1 cellular context compared by ENCODE assay signal in the genomic region with DNA sequence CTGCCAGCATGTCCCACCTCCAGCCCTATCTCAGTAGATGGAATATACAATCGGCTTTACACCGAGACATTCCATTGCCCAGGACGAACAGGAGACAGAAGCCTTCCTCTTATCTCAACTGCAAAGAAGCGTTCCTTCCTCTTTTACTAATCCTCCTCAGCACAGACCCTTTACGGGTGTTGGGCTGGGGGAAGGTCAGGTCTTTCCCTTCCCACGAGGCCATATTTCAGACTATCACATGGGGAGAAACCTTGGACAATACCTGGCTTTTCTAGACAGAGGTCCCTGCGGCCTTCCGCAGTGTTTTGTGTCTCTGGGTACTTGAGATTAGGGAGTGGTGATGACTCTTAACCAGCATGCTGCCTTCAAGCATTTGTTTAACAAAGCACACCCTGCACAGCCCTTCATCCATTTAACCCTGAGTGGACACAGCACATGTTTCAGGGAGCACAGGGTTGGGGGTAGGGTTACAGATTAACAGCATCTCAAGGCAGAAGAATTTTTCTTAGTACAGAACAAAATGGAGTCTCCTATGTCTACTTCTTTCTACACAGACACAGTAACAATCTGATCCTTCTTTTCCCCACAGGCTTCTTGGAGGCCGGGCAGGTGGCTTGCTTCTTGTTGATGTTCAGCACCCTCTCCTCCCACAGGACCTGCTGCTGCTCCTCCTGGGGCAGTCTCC.
TF ChIP-seq lines count a peak whose summit lies in the region.
"Not testable (repeated sequence)": the region's sequence is repeated elsewhere in the genome, so short reads cannot be mapped to it uniquely, and the experiment has no call there.

No MANE protein-coding gene starts in this region.

TF ChIP-seq in K562, 482 proteins besides CTCF, POLR2A, EP300 and RAD21 (continued from another document and continues in another):
- TF ChIP-seq HOMEZ (CRISPR knock-in tag; IDR thresholded peaks at IDR 0.05), result 0 out of 2 replicates have a peak, but pooled peaks have one; percentile 26
- TF ChIP-seq PYGO2 (tag; IDR thresholded peaks at IDR 0.05), result peak; percentile 75; the same call in 1 of the 2 replicates
- TF ChIP-seq TEAD4 (IDR thresholded peaks at IDR 0.05; ENCODE audit: low read length), result peak; percentile 83
- TF ChIP-seq TEAD4 (CRISPR knock-in tag; IDR thresholded peaks at IDR 0.05; ENCODE audit: borderline replicate concordance), result not testable (repeated sequence)
- TF ChIP-seq L3MBTL2 (IDR thresholded peaks at IDR 0.05), result peak; percentile 80
- 0 out of 2 replicates have a peak, but pooled peaks have one; percentile 82 for TF ChIP-seq HSF4 (CRISPR knock-in tag; IDR thresholded peaks at IDR 0.05; ENCODE audit: borderline replicate concordance)
- TF ChIP-seq ZBTB17 (CRISPR knock-in tag; IDR thresholded peaks at IDR 0.05), result peak; percentile 90
- TF ChIP-seq RAD51 (IDR thresholded peaks at IDR 0.05; ENCODE audit: borderline replicate concordance, low read depth), result 0 out of 2 replicates have a peak, but pooled peaks have one; percentile 15
- peak; percentile 82 for TF ChIP-seq ZNF668 (CRISPR knock-in tag; IDR thresholded peaks at IDR 0.05)
- peak; percentile 43; the same call in 1 of the 2 replicates for TF ChIP-seq ESRRA (IDR thresholded peaks at IDR 0.05; ENCODE audit: borderline replicate concordance, low read depth)
- TF ChIP-seq ZNF197 (CRISPR knock-in tag; IDR thresholded peaks at IDR 0.05; ENCODE audit: low read depth), result peak; percentile 79; the same call in 1 of the 2 replicates
- peak; percentile 82; the same call in 1 of the 2 replicates for TF ChIP-seq ZNF76 (CRISPR knock-in tag; IDR thresholded peaks at IDR 0.05; ENCODE audit: borderline replicate concordance)
- TF ChIP-seq MTA3 (IDR thresholded peaks at IDR 0.05; ENCODE audit: borderline replicate concordance), result peak; percentile 54; the same call in 1 of the 2 replicates
- peak; percentile 76 for TF ChIP-seq GTF2A2 (tag; IDR thresholded peaks at IDR 0.05)
- peak; percentile 41; the same call in 1 of the 2 replicates for TF ChIP-seq ZNF324 (CRISPR knock-in tag; IDR thresholded peaks at IDR 0.05)
- peak; percentile 93 for TF ChIP-seq CBFA2T3 (IDR thresholded peaks at IDR 0.05)
- 0 out of 2 replicates have a peak, but pooled peaks have one; percentile 14 for TF ChIP-seq CEBPB (tag; IDR thresholded peaks at IDR 0.05)
- TF ChIP-seq, protein P1, sequence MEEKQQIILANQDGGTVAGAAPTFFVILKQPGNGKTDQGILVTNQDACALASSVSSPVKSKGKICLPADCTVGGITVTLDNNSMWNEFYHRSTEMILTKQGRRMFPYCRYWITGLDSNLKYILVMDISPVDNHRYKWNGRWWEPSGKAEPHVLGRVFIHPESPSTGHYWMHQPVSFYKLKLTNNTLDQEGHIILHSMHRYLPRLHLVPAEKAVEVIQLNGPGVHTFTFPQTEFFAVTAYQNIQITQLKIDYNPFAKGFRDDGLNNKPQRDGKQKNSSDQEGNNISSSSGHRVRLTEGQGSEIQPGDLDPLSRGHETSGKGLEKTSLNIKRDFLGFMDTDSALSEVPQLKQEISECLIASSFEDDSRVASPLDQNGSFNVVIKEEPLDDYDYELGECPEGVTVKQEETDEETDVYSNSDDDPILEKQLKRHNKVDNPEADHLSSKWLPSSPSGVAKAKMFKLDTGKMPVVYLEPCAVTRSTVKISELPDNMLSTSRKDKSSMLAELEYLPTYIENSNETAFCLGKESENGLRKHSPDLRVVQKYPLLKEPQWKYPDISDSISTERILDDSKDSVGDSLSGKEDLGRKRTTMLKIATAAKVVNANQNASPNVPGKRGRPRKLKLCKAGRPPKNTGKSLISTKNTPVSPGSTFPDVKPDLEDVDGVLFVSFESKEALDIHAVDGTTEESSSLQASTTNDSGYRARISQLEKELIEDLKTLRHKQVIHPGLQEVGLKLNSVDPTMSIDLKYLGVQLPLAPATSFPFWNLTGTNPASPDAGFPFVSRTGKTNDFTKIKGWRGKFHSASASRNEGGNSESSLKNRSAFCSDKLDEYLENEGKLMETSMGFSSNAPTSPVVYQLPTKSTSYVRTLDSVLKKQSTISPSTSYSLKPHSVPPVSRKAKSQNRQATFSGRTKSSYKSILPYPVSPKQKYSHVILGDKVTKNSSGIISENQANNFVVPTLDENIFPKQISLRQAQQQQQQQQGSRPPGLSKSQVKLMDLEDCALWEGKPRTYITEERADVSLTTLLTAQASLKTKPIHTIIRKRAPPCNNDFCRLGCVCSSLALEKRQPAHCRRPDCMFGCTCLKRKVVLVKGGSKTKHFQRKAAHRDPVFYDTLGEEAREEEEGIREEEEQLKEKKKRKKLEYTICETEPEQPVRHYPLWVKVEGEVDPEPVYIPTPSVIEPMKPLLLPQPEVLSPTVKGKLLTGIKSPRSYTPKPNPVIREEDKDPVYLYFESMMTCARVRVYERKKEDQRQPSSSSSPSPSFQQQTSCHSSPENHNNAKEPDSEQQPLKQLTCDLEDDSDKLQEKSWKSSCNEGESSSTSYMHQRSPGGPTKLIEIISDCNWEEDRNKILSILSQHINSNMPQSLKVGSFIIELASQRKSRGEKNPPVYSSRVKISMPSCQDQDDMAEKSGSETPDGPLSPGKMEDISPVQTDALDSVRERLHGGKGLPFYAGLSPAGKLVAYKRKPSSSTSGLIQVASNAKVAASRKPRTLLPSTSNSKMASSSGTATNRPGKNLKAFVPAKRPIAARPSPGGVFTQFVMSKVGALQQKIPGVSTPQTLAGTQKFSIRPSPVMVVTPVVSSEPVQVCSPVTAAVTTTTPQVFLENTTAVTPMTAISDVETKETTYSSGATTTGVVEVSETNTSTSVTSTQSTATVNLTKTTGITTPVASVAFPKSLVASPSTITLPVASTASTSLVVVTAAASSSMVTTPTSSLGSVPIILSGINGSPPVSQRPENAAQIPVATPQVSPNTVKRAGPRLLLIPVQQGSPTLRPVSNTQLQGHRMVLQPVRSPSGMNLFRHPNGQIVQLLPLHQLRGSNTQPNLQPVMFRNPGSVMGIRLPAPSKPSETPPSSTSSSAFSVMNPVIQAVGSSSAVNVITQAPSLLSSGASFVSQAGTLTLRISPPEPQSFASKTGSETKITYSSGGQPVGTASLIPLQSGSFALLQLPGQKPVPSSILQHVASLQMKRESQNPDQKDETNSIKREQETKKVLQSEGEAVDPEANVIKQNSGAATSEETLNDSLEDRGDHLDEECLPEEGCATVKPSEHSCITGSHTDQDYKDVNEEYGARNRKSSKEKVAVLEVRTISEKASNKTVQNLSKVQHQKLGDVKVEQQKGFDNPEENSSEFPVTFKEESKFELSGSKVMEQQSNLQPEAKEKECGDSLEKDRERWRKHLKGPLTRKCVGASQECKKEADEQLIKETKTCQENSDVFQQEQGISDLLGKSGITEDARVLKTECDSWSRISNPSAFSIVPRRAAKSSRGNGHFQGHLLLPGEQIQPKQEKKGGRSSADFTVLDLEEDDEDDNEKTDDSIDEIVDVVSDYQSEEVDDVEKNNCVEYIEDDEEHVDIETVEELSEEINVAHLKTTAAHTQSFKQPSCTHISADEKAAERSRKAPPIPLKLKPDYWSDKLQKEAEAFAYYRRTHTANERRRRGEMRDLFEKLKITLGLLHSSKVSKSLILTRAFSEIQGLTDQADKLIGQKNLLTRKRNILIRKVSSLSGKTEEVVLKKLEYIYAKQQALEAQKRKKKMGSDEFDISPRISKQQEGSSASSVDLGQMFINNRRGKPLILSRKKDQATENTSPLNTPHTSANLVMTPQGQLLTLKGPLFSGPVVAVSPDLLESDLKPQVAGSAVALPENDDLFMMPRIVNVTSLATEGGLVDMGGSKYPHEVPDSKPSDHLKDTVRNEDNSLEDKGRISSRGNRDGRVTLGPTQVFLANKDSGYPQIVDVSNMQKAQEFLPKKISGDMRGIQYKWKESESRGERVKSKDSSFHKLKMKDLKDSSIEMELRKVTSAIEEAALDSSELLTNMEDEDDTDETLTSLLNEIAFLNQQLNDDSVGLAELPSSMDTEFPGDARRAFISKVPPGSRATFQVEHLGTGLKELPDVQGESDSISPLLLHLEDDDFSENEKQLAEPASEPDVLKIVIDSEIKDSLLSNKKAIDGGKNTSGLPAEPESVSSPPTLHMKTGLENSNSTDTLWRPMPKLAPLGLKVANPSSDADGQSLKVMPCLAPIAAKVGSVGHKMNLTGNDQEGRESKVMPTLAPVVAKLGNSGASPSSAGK (IDR thresholded peaks at IDR 0.05), result peak; percentile 74
- TF ChIP-seq GATA2 (CRISPR knock-in tag; IDR thresholded peaks at IDR 0.05), result peak; percentile 82
- peak; percentile 96 for TF ChIP-seq ZEB2 (IDR thresholded peaks at IDR 0.05)
- peak; percentile 69 for TF ChIP-seq TEAD2 (tag; IDR thresholded peaks at IDR 0.05)
- TF ChIP-seq TBL1XR1 (IDR thresholded peaks at IDR 0.05; ENCODE audit: low read length in 2 of 2), result peak in 1 of 2 experiments; percentile 75; a peak in 2 of 4 replicates
- TF ChIP-seq SMARCA4 (IDR thresholded peaks at IDR 0.05), result peak; percentile 89
- TF ChIP-seq HDAC3 (IDR thresholded peaks at IDR 0.05; ENCODE audit: borderline replicate concordance, partially characterized antibody), result peak; percentile 82
- TF ChIP-seq, protein P2, sequence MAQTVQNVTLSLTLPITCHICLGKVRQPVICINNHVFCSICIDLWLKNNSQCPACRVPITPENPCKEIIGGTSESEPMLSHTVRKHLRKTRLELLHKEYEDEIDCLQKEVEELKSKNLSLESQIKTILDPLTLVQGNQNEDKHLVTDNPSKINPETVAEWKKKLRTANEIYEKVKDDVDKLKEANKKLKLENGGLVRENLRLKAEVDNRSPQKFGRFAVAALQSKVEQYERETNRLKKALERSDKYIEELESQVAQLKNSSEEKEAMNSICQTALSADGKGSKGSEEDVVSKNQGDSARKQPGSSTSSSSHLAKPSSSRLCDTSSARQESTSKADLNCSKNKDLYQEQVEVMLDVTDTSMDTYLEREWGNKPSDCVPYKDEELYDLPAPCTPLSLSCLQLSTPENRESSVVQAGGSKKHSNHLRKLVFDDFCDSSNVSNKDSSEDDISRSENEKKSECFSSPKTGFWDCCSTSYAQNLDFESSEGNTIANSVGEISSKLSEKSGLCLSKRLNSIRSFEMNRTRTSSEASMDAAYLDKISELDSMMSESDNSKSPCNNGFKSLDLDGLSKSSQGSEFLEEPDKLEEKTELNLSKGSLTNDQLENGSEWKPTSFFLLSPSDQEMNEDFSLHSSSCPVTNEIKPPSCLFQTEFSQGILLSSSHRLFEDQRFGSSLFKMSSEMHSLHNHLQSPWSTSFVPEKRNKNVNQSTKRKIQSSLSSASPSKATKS (CRISPR knock-in tag; IDR thresholded peaks at IDR 0.05), result peak; percentile 15; the same call in 1 of the 2 replicates
- peak; percentile 49 to 72; a peak in 2 of 4 replicates for TF ChIP-seq TEAD1 (CRISPR knock-in tag; IDR thresholded peaks at IDR 0.05)
- peak; percentile 87 for TF ChIP-seq MEF2D (tag; conservative IDR thresholded peaks at IDR 0.05; ENCODE audit: low read depth)
- TF ChIP-seq, protein P3, sequence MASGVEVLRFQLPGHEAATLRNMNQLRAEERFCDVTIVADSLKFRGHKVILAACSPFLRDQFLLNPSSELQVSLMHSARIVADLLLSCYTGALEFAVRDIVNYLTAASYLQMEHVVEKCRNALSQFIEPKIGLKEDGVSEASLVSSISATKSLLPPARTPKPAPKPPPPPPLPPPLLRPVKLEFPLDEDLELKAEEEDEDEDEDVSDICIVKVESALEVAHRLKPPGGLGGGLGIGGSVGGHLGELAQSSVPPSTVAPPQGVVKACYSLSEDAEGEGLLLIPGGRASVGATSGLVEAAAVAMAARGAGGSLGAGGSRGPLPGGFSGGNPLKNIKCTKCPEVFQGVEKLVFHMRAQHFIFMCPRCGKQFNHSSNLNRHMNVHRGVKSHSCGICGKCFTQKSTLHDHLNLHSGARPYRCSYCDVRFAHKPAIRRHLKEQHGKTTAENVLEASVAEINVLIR (CRISPR knock-in tag; IDR thresholded peaks at IDR 0.05), result peak; percentile 44; the same call in 1 of the 2 replicates
- peak; percentile 63 for TF ChIP-seq ZFX (CRISPR knock-in tag; IDR thresholded peaks at IDR 0.05)
- TF ChIP-seq KLF6 (CRISPR knock-in tag; IDR thresholded peaks at IDR 0.05; ENCODE audit: borderline replicate concordance), result peak; percentile 79; the same call in 1 of the 2 replicates
- TF ChIP-seq CHAMP1 (IDR thresholded peaks at IDR 0.05), result 0 out of 2 replicates have a peak, but pooled peaks have one; percentile 64
- peak; percentile 94 for TF ChIP-seq SOX6 (IDR thresholded peaks at IDR 0.05)
- TF ChIP-seq NBN (IDR thresholded peaks at IDR 0.05; ENCODE audit: low read depth), result peak; percentile 67; the same call in 1 of the 2 replicates
- TF ChIP-seq, protein P4, sequence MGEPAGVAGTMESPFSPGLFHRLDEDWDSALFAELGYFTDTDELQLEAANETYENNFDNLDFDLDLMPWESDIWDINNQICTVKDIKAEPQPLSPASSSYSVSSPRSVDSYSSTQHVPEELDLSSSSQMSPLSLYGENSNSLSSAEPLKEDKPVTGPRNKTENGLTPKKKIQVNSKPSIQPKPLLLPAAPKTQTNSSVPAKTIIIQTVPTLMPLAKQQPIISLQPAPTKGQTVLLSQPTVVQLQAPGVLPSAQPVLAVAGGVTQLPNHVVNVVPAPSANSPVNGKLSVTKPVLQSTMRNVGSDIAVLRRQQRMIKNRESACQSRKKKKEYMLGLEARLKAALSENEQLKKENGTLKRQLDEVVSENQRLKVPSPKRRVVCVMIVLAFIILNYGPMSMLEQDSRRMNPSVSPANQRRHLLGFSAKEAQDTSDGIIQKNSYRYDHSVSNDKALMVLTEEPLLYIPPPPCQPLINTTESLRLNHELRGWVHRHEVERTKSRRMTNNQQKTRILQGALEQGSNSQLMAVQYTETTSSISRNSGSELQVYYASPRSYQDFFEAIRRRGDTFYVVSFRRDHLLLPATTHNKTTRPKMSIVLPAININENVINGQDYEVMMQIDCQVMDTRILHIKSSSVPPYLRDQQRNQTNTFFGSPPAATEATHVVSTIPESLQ (CRISPR knock-in tag; IDR thresholded peaks at IDR 0.05), result 0 out of 2 replicates have a peak, but pooled peaks have one; percentile 70
- TF ChIP-seq IFI16 (CRISPR knock-in tag; IDR thresholded peaks at IDR 0.05), result 0 out of 2 replicates have a peak, but pooled peaks have one; percentile 62
- TF ChIP-seq MTA1 (IDR thresholded peaks at IDR 0.05; ENCODE audit: borderline replicate concordance), result peak; percentile 82; the same call in 1 of the 2 replicates
